ENCODE assay signal across 1 cellular context in genomic region chr10:83917519-83918506, GRCh38.
A peak's percentile ranks its signal among the peaks of the same experiment; 100 is the strongest.
TF ChIP-seq lines count a peak whose summit lies in the region.

No MANE protein-coding gene starts in this region.

TF ChIP-seq in WTC11, 78 proteins besides CTCF, POLR2A, EP300 and RAD21 (continued from another document):
- TF ChIP-seq ZNF532 (CRISPR knock-in tag; IDR thresholded peaks at IDR 0.05; ENCODE audit: borderline replicate concordance) (no peak), PRDM15 (CRISPR knock-in tag; IDR thresholded peaks at IDR 0.05) (no peak), IRF2 (CRISPR knock-in tag; IDR thresholded peaks at IDR 0.05; ENCODE audit: borderline replicate concordance, low read depth) (no peak), NR3C1 (CRISPR knock-in tag; conservative IDR thresholded peaks at IDR 0.05; ENCODE audit: low read depth) (no peak), FOXJ3 (CRISPR knock-in tag; IDR thresholded peaks at IDR 0.05; ENCODE audit: borderline replicate concordance) (no peak), TEAD4 (CRISPR knock-in tag; IDR thresholded peaks at IDR 0.05) (no peak), ZNF263 (CRISPR knock-in tag; IDR thresholded peaks at IDR 0.05; ENCODE audit: low read depth) (no peak), E2F5 (CRISPR knock-in tag; IDR thresholded peaks at IDR 0.05) (no peak), KAT7 (CRISPR knock-in tag; IDR thresholded peaks at IDR 0.05; ENCODE audit: borderline replicate concordance) (no peak), ZSCAN18 (CRISPR knock-in tag; IDR thresholded peaks at IDR 0.05) (no peak), RORB (CRISPR knock-in tag; IDR thresholded peaks at IDR 0.05) (no peak), CBFB (CRISPR knock-in tag; IDR thresholded peaks at IDR 0.05; ENCODE audit: low read depth) (no peak), SMAD3 (CRISPR knock-in tag; IDR thresholded peaks at IDR 0.05; ENCODE audit: borderline replicate concordance) (peak; percentile 55; the same call in 1 of the 2 replicates), ZNF396 (CRISPR knock-in tag; IDR thresholded peaks at IDR 0.05; ENCODE audit: borderline replicate concordance) (no peak), CREB1 (CRISPR knock-in tag; IDR thresholded peaks at IDR 0.05) (no peak), GABPB1 (CRISPR knock-in tag; IDR thresholded peaks at IDR 0.05) (no peak), MLX (CRISPR knock-in tag; IDR thresholded peaks at IDR 0.05) (no peak), JUN (CRISPR knock-in tag; IDR thresholded peaks at IDR 0.05) (no peak), ZNF423 (CRISPR knock-in tag; IDR thresholded peaks at IDR 0.05) (no peak), ZNF219 (CRISPR knock-in tag; IDR thresholded peaks at IDR 0.05; ENCODE audit: borderline replicate concordance) (no peak), HMGXB4 (CRISPR knock-in tag; IDR thresholded peaks at IDR 0.05) (no peak), MAX (CRISPR knock-in tag; IDR thresholded peaks at IDR 0.05) (peak; percentile 90), SOX15 (CRISPR knock-in tag; IDR thresholded peaks at IDR 0.05) (no peak), PREB (CRISPR knock-in tag; IDR thresholded peaks at IDR 0.05; ENCODE audit: borderline replicate concordance) (no peak), E2F4 (CRISPR knock-in tag; IDR thresholded peaks at IDR 0.05; ENCODE audit: borderline replicate concordance, low read depth) (no peak), ETV6 (CRISPR knock-in tag; IDR thresholded peaks at IDR 0.05) (0 out of 2 replicates have a peak, but pooled peaks have one; percentile 62), USF2 (CRISPR knock-in tag; IDR thresholded peaks at IDR 0.05) (peak; percentile 76), HMGA2 (CRISPR knock-in tag; IDR thresholded peaks at IDR 0.05) (no peak), ZNF425 (CRISPR knock-in tag; conservative IDR thresholded peaks at IDR 0.05) (no peak)
TF ChIP-seq in WTC11: peak in this region for 11.
